Comparison of ENCODE assay signal across 8 cellular contexts in the genomic region with DNA sequence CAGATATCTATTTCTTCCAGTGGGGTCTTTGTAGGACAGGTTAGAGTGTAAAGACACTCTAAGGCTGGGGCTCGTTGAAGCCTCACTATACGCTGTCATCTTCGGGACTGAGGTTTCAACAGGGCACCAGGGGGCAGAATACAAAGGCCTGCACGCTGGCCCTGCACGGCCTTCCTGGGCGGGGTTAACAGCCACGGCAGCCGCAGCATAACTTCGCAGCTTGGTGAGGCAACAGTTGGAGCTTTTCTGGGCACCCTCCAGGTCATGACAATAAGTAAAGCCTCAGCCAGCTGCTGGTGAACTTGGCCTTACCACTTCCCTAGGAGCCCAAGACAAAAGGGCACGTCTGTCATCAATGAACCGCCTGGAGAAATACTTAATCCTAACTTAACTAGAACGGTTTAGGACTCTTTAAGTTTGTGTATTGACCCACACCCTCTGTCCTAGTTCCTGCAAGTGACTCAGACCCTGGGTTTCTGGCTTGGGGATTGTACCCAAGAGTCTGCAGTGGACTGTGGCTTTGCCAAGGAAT. TPM values are rescaled to one million over a fixed set of nuclear protein-coding genes. Genes with fewer than 3 reads are reported as not detected.
DNase-seq lines count a peak whose midpoint lies in the region; ATAC-seq and TF ChIP-seq lines count a peak whose summit lies in the region.

No MANE protein-coding gene starts in this region.

- ATAC-seq in HG02763 (IDR thresholded peaks at IDR 0.05; ENCODE audit: unreplicated experiment), result peak; percentile 26
- peak; percentile 94 for ATAC-seq in Right ventricle myocardium inferior
- peak; percentile 71 for ATAC-seq in aorta (ENCODE audit: low FRiP score)
- no peak for ATAC-seq in GM21723 (IDR thresholded peaks at IDR 0.05; ENCODE audit: unreplicated experiment)

- H3K36me3 ChIP-seq in aorta (ENCODE audit: control insufficient read depth in 1 of 2, insufficient read depth in 2 of 2, low read length in 1 of 2), result no peaks in the 10 kb centered on the region

- TF ChIP-seq CTCF in C4-2B (conservative IDR thresholded peaks at IDR 0.05) (peak; percentile 81), RWPE1 (conservative IDR thresholded peaks at IDR 0.05; ENCODE audit: low read depth) (no peak)

- intact Hi-C loops in Right ventricle myocardium inferior (cut with DNase I), result loop anchor here (1.0 to 2.0 kb wide), 2 partner anchors 349 to 889 kb away; no protein-coding TSS in a partner anchor
- intact Hi-C loops in aorta (cut with DNase I), result loop anchor here (5.0 to 10.0 kb wide), 3 partner anchors 156 to 164 kb away; no protein-coding TSS in a partner anchor

- CTCF ChIA-PET in RWPE1 (lab: Yijun Ruan, JAX), result interaction anchor here (0.6 kb wide), 1 partner anchor 25 kb away, joined by 4 read pairs; no protein-coding TSS in a partner anchor

- no peak overlapping the region for H3K4me3 ChIP-seq in aorta (ENCODE audit: low read length in 2 of 2)

- H3K27me3 ChIP-seq in aorta (ENCODE audit: control insufficient read depth in 1 of 2, insufficient read depth in 2 of 2, low read length in 1 of 2), result no peaks in the 10 kb centered on the region

- no peak overlapping the region for H3K27ac ChIP-seq in C4-2B
- no peak overlapping the region for H3K27ac ChIP-seq in RWPE1
- H3K27ac ChIP-seq in aorta (ENCODE audit: low read depth in 1 of 2, low read length in 2 of 2), result peak overlapping the region in 1 of 2 donors; percentile 93

- peak; percentile 22 for DNase-seq in RWPE1 (ENCODE audit: low spot score)
- peak; percentile 76 for DNase-seq in activated gamma-delta T cell treated with anti-CD3 and anti-CD28 coated beads, Interleukin-2, amount 50 U/mL, for 16 hours (ENCODE audit: low read depth)
- DNase-seq in Right ventricle myocardium inferior (ENCODE audit: missing footprints), result peak; percentile 94
- peak; percentile 45 for DNase-seq in pulmonary artery endothelial cell (ENCODE audit: low read depth, low spot score)
- DNase-seq in aorta, result peak; percentile 88 to 93

- WGBS in aorta, 2 donors, result 45 to 46% methylated on average over 12 of the region's 12 CpGs

- POLR2A ChIA-PET in RWPE1 (lab: Yijun Ruan, JAX; ENCODE audit: low non-redundant PET), result no interaction called here

- no peaks in the 10 kb centered on the region for H3K9me3 ChIP-seq in aorta (ENCODE audit: control insufficient read depth, low read length)

- peaks cover 0 to 7% of the 10 kb centered on the region in 2 donors for H3K4me1 ChIP-seq in aorta (ENCODE audit: control insufficient read depth in 1 of 2, insufficient read depth in 2 of 2, low read length in 2 of 2)

RNA-seq across cellular contexts. Expression of a gene that starts 2.3 kb away (rescaled TPM):
- total RNA-seq in Right ventricle myocardium inferior (1.8 TPM), pulmonary artery endothelial cell (4.4 and 5.4 TPM in 2 replicates), aorta (100 to 1,000 TPM in 1 of 2 donors, 10 to 100 TPM in 1; 58.2 to 128 TPM)
- 1 to 10 TPM; 2.9 to 5.0 TPM for polyA plus RNA-seq in aorta

Comparison
In these comparisons a context has a peak if more than half of its experiments do, and no peak if none do; other contexts are left out.
1. DNase-seq: peak in every context shown above with its lines; median percentile 94 in Right ventricle myocardium inferior; 90 in aorta; 76 in activated gamma-delta T cell treated with anti-CD3 and anti-CD28 coated beads, Interleukin-2, amount 50 U/mL, for 16 hours; 45 in pulmonary artery endothelial cell; 22 in RWPE1.